Comparison of ENCODE assay signal across 13 cellular contexts in the genomic region with DNA sequence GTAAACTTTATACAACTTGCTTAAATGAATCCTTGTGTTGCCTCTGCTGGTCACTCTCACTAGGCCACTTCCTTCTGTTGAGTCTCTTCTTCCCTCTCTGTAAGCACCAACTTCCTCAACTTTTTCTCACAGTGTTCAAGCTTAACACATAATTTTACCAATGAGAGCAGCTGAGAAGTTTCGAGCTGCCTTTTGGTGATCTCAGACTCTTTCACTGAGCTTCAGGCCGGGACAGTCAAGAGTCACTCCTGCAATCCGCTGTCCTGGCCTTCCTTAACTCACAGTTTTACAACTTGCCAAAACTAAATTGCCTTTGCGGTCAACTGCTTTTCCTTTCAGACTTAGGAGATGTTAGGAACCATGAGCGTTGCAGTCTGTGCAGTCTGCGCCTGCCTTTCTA. TPM values are rescaled to one million over a fixed set of nuclear protein-coding genes. Genes with fewer than 3 reads are reported as not detected.
DNase-seq lines count a peak whose midpoint lies in the region; ATAC-seq, FAIRE-seq and TF ChIP-seq lines count a peak whose summit lies in the region.
"Had no signal": no experiment of that assay in that cellular context is flagged by ENCODE, and none has a peak within 500 bp of the region (broad histone marks: within the 10 kb centered on the region; RNA-seq: fewer than 3 reads in every experiment).

No MANE protein-coding gene starts in this region.

- peak overlapping the region; percentile 78 to 86 (median 84) for H3K27ac ChIP-seq in esophagus muscularis mucosa (replicated peaks in 1 of 4)
- H3K27ac ChIP-seq in subcutaneous abdominal adipose tissue (ENCODE audit: low read depth, low read length), result peak overlapping the region; percentile 69
- H3K27ac ChIP-seq in small intestine (ENCODE audit: low read depth in 1 of 2, low read length in 1 of 2), result peak overlapping the region in 1 of 2 donors; percentile 81

- H3K9ac ChIP-seq in subcutaneous abdominal adipose tissue (ENCODE audit: low read length in 5 of 5), result no peak overlapping the region

- no peak for ATAC-seq in GM21390 (IDR thresholded peaks at IDR 0.05; ENCODE audit: unreplicated experiment)

- H3K4me3 ChIP-seq in esophagus muscularis mucosa (peak overlapping the region in 1 of 4 donors; percentile 9), subcutaneous abdominal adipose tissue (ENCODE audit: low read depth in 1 of 5, low read length in 5 of 5) (no peak overlapping the region), small intestine (ENCODE audit: low read depth in 1 of 2, low read length in 2 of 2) (no peak overlapping the region)

- H3K4me3 Mint-ChIP-seq in mesothelial cell of epicardium (no peak overlapping the region), type B pancreatic cell (no peak overlapping the region)
- H3K4me3 Mint-ChIP-seq: activated CD4-positive, alpha-beta T cell treated with anti-CD3 and anti-CD28 coated beads, Interleukin-2, amount 10 ng/mL, durations not matched to agents 24 days and 14 days; CD4-positive, alpha-beta memory T cell had no signal

- intact Hi-C loops in esophagus muscularis mucosa (cut with DNase I), result no loop called here

- H3K4me1 ChIP-seq in esophagus muscularis mucosa, result peaks cover 13 to 69% (median 34%) of the 10 kb centered on the region in 4 donors
- H3K4me1 ChIP-seq in subcutaneous abdominal adipose tissue (ENCODE audit: control insufficient read depth in 5 of 5, insufficient read depth in 5 of 5, low read length in 5 of 5), result peaks cover 8 to 38% (median 29%) of the 10 kb centered on the region in 5 donors
- H3K4me1 ChIP-seq in small intestine (ENCODE audit: control insufficient read depth in 2 of 2, insufficient read depth in 1 of 2, low read depth in 1 of 2, low read length in 1 of 2), result no peaks in the 10 kb centered on the region

- H3K27ac Mint-ChIP-seq in mesothelial cell of epicardium (peak overlapping the region; percentile 12), type B pancreatic cell (no peak overlapping the region)
- H3K27ac Mint-ChIP-seq: activated CD4-positive, alpha-beta T cell treated with anti-CD3 and anti-CD28 coated beads, Interleukin-2, amount 10 ng/mL, durations not matched to agents 24 days and 14 days; CD4-positive, alpha-beta memory T cell had no signal

- TF ChIP-seq CTCF in esophagus muscularis mucosa (IDR thresholded peaks at IDR 0.05) (no peak), mesothelial cell of epicardium (IDR thresholded peaks at IDR 0.05; ENCODE audit: unreplicated experiment) (no peak), type B pancreatic cell (conservative IDR thresholded peaks at IDR 0.05) (no peak)

- H3K9me3 Mint-ChIP-seq in mesothelial cell of epicardium, result no peaks in the 10 kb centered on the region
- H3K9me3 Mint-ChIP-seq in type B pancreatic cell, result no peaks in the 10 kb centered on the region
- H3K9me3 Mint-ChIP-seq: activated CD4-positive, alpha-beta T cell treated with anti-CD3 and anti-CD28 coated beads, Interleukin-2, amount 10 ng/mL, durations not matched to agents 24 days and 14 days had no signal

- 50% methylated on average over 6 of the region's 6 CpGs for WGBS in esophagus muscularis mucosa
- 62 to 92% (median 88%) methylated on average over 6 of the region's 6 CpGs for WGBS in small intestine, 3 donors

- H3K27me3 ChIP-seq in esophagus muscularis mucosa, result no peaks in the 10 kb centered on the region
- H3K27me3 ChIP-seq in subcutaneous abdominal adipose tissue (ENCODE audit: control insufficient read depth in 5 of 5, insufficient read depth in 4 of 5, low read length in 5 of 5), result peaks cover 0 to 2% (median 0%) of the 10 kb centered on the region in 5 donors
- H3K27me3 ChIP-seq in small intestine (ENCODE audit: control insufficient read depth in 2 of 2, insufficient read depth in 2 of 2, low read length in 2 of 2), result no peaks in the 10 kb centered on the region

- H3K36me3 Mint-ChIP-seq in mesothelial cell of epicardium (peaks cover 27% of the 10 kb centered on the region), type B pancreatic cell (peaks cover 34% of the 10 kb centered on the region)

- FAIRE-seq in small intestine (lab: Jason Lieb, UNC), result no peak

- no peak for TF ChIP-seq POLR2A in esophagus muscularis mucosa (IDR thresholded peaks at IDR 0.05; ENCODE audit: low read depth)

- H3K36me3 ChIP-seq in esophagus muscularis mucosa (peaks cover 0 to 30% (median 13%) of the 10 kb centered on the region in 4 donors), subcutaneous abdominal adipose tissue (ENCODE audit: control insufficient read depth in 5 of 5, insufficient read depth in 5 of 5, low read length in 5 of 5) (peaks cover 8 to 19% (median 13%) of the 10 kb centered on the region in 5 donors), small intestine (ENCODE audit: control insufficient read depth in 2 of 2, insufficient read depth in 2 of 2, low read length in 2 of 2) (peaks cover 0 to 13% of the 10 kb centered on the region in 2 donors)

- peak; percentile 25 to 88 for DNase-seq in NOMO-1 (lab: John Stamatoyannopoulos, UW; ENCODE audit: unreplicated experiment in 2 of 2)
- no peak for DNase-seq in esophagus muscularis mucosa (ENCODE audit: extremely low spot score)
- no peak for DNase-seq in mesothelial cell of epicardium (ENCODE audit: low spot score in 2 of 2, unreplicated experiment in 2 of 2)
- DNase-seq in small intestine, result no peak
- no peak for DNase-seq in type B pancreatic cell (ENCODE audit: extremely low spot score, unreplicated experiment)
- no peak for DNase-seq in HuH-7.5 (ENCODE audit: low spot score)
- DNase-seq: activated CD4-positive, alpha-beta T cell treated with anti-CD3 and anti-CD28 coated beads, Interleukin-2, amount 10 ng/mL, durations not matched to agents 24 days and 14 days; CD4-positive, alpha-beta memory T cell; mammary epithelial cell; NCI-H1105 treated with DMSO at 0.1 percent for 48 hours; NCI-H82 had no signal

- no peak for TF ChIP-seq EP300 in esophagus muscularis mucosa (IDR thresholded peaks at IDR 0.05)

- H3K9me3 ChIP-seq in esophagus muscularis mucosa (no peaks in the 10 kb centered on the region), subcutaneous abdominal adipose tissue (ENCODE audit: control insufficient read depth in 5 of 5, low read length in 5 of 5) (no peaks in the 10 kb centered on the region), small intestine (ENCODE audit: control insufficient read depth, low read depth) (no peaks in the 10 kb centered on the region)

- peaks cover 17% of the 10 kb centered on the region for H3K4me1 Mint-ChIP-seq in mesothelial cell of epicardium
- peaks cover 23% of the 10 kb centered on the region for H3K4me1 Mint-ChIP-seq in type B pancreatic cell (ENCODE audit: unreplicated experiment)
- H3K4me1 Mint-ChIP-seq: activated CD4-positive, alpha-beta T cell treated with anti-CD3 and anti-CD28 coated beads, Interleukin-2, amount 10 ng/mL, durations not matched to agents 24 days and 14 days had no signal

- no peaks in the 10 kb centered on the region for H3K27me3 Mint-ChIP-seq in mesothelial cell of epicardium (ENCODE audit: low read depth)
- no peaks in the 10 kb centered on the region for H3K27me3 Mint-ChIP-seq in type B pancreatic cell
- H3K27me3 Mint-ChIP-seq: activated CD4-positive, alpha-beta T cell treated with anti-CD3 and anti-CD28 coated beads, Interleukin-2, amount 10 ng/mL, durations not matched to agents 24 days and 14 days; CD4-positive, alpha-beta memory T cell had no signal

RNA-seq across cellular contexts. Expression of a gene that starts 47.4 kb away (rescaled TPM):
- total RNA-seq in esophagus muscularis mucosa (10 to 100 TPM; 16.2 to 27.8 (median 25.6) TPM), mesothelial cell of epicardium (18.9 to 19.8 TPM (median 19.0 TPM) in 3 replicates), type B pancreatic cell (ENCODE audit: low replicate concordance) (16.7 and 20.3 TPM in 2 replicates)
- polyA plus RNA-seq in small intestine, result 10 to 100 TPM; 19.5 to 28.2 (median 24.0) TPM

Comparison
In these comparisons a context has a peak if more than half of its experiments do, and no peak if none do; other contexts are left out.
1. DNase-seq: peak in NOMO-1 (2 of 2); none in esophagus muscularis mucosa (single experiment), mesothelial cell of epicardium (0 of 2), small intestine (single experiment), type B pancreatic cell (single experiment) and HuH-7.5 (single experiment).